Comparison of ENCODE assay signal across 8 cellular contexts in genomic region chr17:29390856-29391631, GRCh38.
DNase-seq lines count a peak whose midpoint lies in the region; ATAC-seq lines count a peak whose summit lies in the region.

No MANE protein-coding gene starts in this region.

- peak; percentile 1 to 9 for ATAC-seq in activated CD4-positive, CD25-positive, alpha-beta regulatory T cell treated with anti-CD3 and anti-CD28 coated beads, Interleukin-2, amount 50 U/mL, for 24 hours
- ATAC-seq in HG03175 (IDR thresholded peaks at IDR 0.05; ENCODE audit: unreplicated experiment) (peak; percentile 2), HG03457 (IDR thresholded peaks at IDR 0.05; ENCODE audit: unreplicated experiment) (no peak)
- peak; percentile 33 for ATAC-seq in stimulated activated effector memory CD8-positive, alpha-beta T cell treated with anti-CD3 and anti-CD28 coated beads, Interleukin-12 subunit alpha, Interleukin-12 subunit beta, amount 100 ng/mL, for 72 hours

- H3K27ac ChIP-seq in caudate nucleus (ENCODE audit: low read depth, low read length), result peak overlapping the region; percentile 93

- no peaks in the 10 kb centered on the region for H3K9me3 Mint-ChIP-seq in stimulated activated effector memory CD8-positive, alpha-beta T cell treated with anti-CD3 and anti-CD28 coated beads, Interleukin-12 subunit alpha, Interleukin-12 subunit beta, amount 100 ng/mL, for 72 hours

- H3K4me1 Mint-ChIP-seq in stimulated activated effector memory CD8-positive, alpha-beta T cell treated with anti-CD3 and anti-CD28 coated beads, Interleukin-12 subunit alpha, Interleukin-12 subunit beta, amount 100 ng/mL, for 72 hours, result peaks cover 29% of the 10 kb centered on the region

- DNase-seq in activated CD4-positive, CD25-positive, alpha-beta regulatory T cell (lab: John Stamatoyannopoulos, UW), result no peak
- DNase-seq in SIG-M5 treated with dmso at 0.1 percent for 504 hours (lab: John Stamatoyannopoulos, UW; ENCODE audit: unreplicated experiment), result peak; percentile 86
- DNase-seq in caudate nucleus (lab: John Stamatoyannopoulos, UW), result peak in 25 of 61 donors; percentile 3 to 65 (median 38)
- peak; percentile 31 for DNase-seq in kidney tubule cell (ENCODE audit: low spot score)
- peak in 1 of 2 donors; percentile 56 for DNase-seq in stimulated activated effector memory CD8-positive, alpha-beta T cell treated with anti-CD3 and anti-CD28 coated beads, Interleukin-12 subunit alpha, Interleukin-12 subunit beta, amount 100 ng/mL, for 72 hours (ENCODE audit: low spot score in 2 of 2)

- H3K36me3 Mint-ChIP-seq in stimulated activated effector memory CD8-positive, alpha-beta T cell treated with anti-CD3 and anti-CD28 coated beads, Interleukin-12 subunit alpha, Interleukin-12 subunit beta, amount 100 ng/mL, for 72 hours, result peaks cover 52% of the 10 kb centered on the region

- H3K4me3 Mint-ChIP-seq in stimulated activated effector memory CD8-positive, alpha-beta T cell treated with anti-CD3 and anti-CD28 coated beads, Interleukin-12 subunit alpha, Interleukin-12 subunit beta, amount 100 ng/mL, for 72 hours, result peak overlapping the region; percentile 97

- peak overlapping the region; percentile 93 for H3K27ac Mint-ChIP-seq in stimulated activated effector memory CD8-positive, alpha-beta T cell treated with anti-CD3 and anti-CD28 coated beads, Interleukin-12 subunit alpha, Interleukin-12 subunit beta, amount 100 ng/mL, for 72 hours

Comparison
In these comparisons a context has a peak if more than half of its experiments do, and no peak if none do; other contexts are left out.
1. DNase-seq: peak in SIG-M5 treated with dmso at 0.1 percent for 504 hours (single experiment) and kidney tubule cell (single experiment); none in activated CD4-positive, CD25-positive, alpha-beta regulatory T cell (0 of 4).